18 cellular contexts compared by ENCODE assay signal in the genomic region with DNA sequence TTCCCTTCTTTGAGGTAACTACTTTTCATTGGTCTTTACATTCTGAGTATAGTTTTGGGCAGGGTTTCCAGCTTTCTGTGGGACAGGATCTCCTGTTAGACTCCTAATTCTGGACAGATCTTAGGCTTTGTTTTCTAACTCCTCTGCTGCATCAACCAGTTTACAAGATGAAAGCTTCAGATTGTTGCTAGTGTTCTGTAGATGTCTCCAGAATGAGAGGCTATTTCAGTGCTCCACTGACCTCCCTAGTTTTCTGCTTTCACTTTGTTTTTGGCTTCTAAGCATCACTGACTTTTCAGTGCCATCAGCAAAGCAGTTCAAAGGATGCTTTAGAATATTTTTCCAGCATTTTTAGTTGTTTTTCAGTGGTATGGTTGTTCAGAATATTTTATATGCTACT.
"Had no signal": no experiment of that assay in that cellular context is flagged by ENCODE, and none has a peak within 500 bp of the region (broad histone marks: within the 10 kb centered on the region; RNA-seq: fewer than 3 reads in every experiment).

No MANE protein-coding gene starts in this region.

- H3K4me3 ChIP-seq: adrenal gland, breast epithelium, lower lobe of right lung, tibial nerve, uterus had no signal

- H3K27ac ChIP-seq: adrenal gland, breast epithelium, epithelial cell of prostate, foreskin keratinocyte, lower lobe of right lung, tibial nerve, uterus had no signal

- ATAC-seq: activated naive CD4-positive, alpha-beta T cell treated with anti-CD3 and anti-CD28 coated beads, Interleukin-2, amount 50 U/mL, for 72 hours; foreskin keratinocyte; left colon; lower lobe of right lung; T-cell had no signal

- H3K36me3 ChIP-seq: adrenal gland, breast epithelium, lower lobe of right lung, tibial nerve, uterus had no signal

- H3K9me3 ChIP-seq: adrenal gland, breast epithelium, lower lobe of right lung, uterus had no signal

- H3K27me3 ChIP-seq: adrenal gland, breast epithelium, tibial nerve, uterus had no signal

- FAIRE-seq: astrocyte, islet of Langerhans had no signal

- DNase-seq: activated CD4-positive, alpha-beta T cell treated with anti-CD3 and anti-CD28 coated beads for 1 hour; activated CD4-positive, alpha-beta T cell treated with anti-CD3 and anti-CD28 coated beads, Interleukin-2, amount 50 U/mL, for 48 hours; activated gamma-delta T cell treated with Interleukin-2 at 50 U/mL for 16 hours; adrenal gland; effector CD8-positive, alpha-beta T cell; foreskin keratinocyte; hippocampal formation; left colon; lower lobe of right lung; midbrain; T-cell; uterus had no signal

- H3K4me1 ChIP-seq: adrenal gland, breast epithelium, foreskin keratinocyte, lower lobe of right lung, tibial nerve, uterus had no signal
